Comparison of ENCODE assay signal across 22 cellular contexts in genomic region chr3:25473246-25473645, GRCh38.
A peak's percentile ranks its signal among the peaks of the same experiment; 100 is the strongest.
DNase-seq lines count a peak whose midpoint lies in the region; ATAC-seq and TF ChIP-seq lines count a peak whose summit lies in the region.
"Had no signal": no experiment of that assay in that cellular context is flagged by ENCODE, and none has a peak within 500 bp of the region (broad histone marks: within the 10 kb centered on the region; RNA-seq: fewer than 3 reads in every experiment).

No MANE protein-coding gene starts in this region.

- H3K9ac ChIP-seq in parathyroid adenoma, result no peak overlapping the region

- no peaks in the 10 kb centered on the region for H3K4me1 ChIP-seq in parathyroid adenoma

- no peak for ATAC-seq in HG03139 (IDR thresholded peaks at IDR 0.05; ENCODE audit: unreplicated experiment)
- ATAC-seq: A549; GM23338; naive thymus-derived CD4-positive, alpha-beta T cell; stimulated activated naive B cell treated with anti-CD40 and anti-IgM and Interleukin-4, amounts not matched to agents 10 μg/mL and 1 μg/mL and 100 μg/mL, for 72 hours had no signal

- no peaks in the 10 kb centered on the region for H3K27me3 ChIP-seq in parathyroid adenoma (ENCODE audit: control insufficient read depth, insufficient read depth, low read length)

- H3K79me2 ChIP-seq in parathyroid adenoma, result no peaks in the 10 kb centered on the region

- no peak overlapping the region for H2AFZ ChIP-seq in parathyroid adenoma

- H3K27ac ChIP-seq in parathyroid adenoma, result no peak overlapping the region

- DNase-seq in Ammon's horn (ENCODE audit: low spot score), result peak; percentile 57
- DNase-seq in anterior cingulate cortex (lab: John Stamatoyannopoulos, UW), result peak in 41 of 58 donors; percentile 4 to 66 (median 28)
- DNase-seq in globus pallidus (ENCODE audit: low spot score), result peak; percentile 57
- DNase-seq in NCI-H1417 (lab: John Stamatoyannopoulos, UW), result no peak
- no peak for DNase-seq in activated CD4-positive, alpha-beta T cell treated with anti-CD3 and anti-CD28 coated beads for 48 hours
- no peak for DNase-seq in NCI-H1092 (lab: John Stamatoyannopoulos, UW)
- DNase-seq: activated CD4-positive, alpha-beta T cell treated with anti-CD3 and anti-CD28 coated beads, Interleukin-2, amount 10 ng/mL, durations not matched to agents 7 days and 5 days; activated T-cell treated with anti-CD3 and anti-CD28 coated beads for 4 hours; CD4-positive, CD25-positive, alpha-beta regulatory T cell; cerebellar nuclear complex; DND-41; left cardiac atrium; naive thymus-derived CD4-positive, alpha-beta T cell; NCI-H1092 treated with DMSO at 0.1 percent for 48 hours; NK-92 treated with Interleukin-12 subunit alpha and Interleukin-12 subunit beta, amount 100 ng/mL, for 24 hours; SHP77; stimulated activated naive B cell treated with anti-CD40 and anti-IgM and Interleukin-4, amounts not matched to agents 10 μg/mL and 1 μg/mL and 100 μg/mL, for 72 hours; T-helper 9 cell had no signal

- H3K4me3 ChIP-seq in parathyroid adenoma (ENCODE audit: low read depth, low read length), result peak overlapping the region; percentile 1
- H3K4me3 ChIP-seq: A549, GM23338 had no signal

- no peak overlapping the region for H3K4me2 ChIP-seq in parathyroid adenoma (ENCODE audit: low read length)
- H3K4me2 ChIP-seq: A549, GM23338 had no signal

- TF ChIP-seq CTCF in parathyroid adenoma (IDR thresholded peaks at IDR 0.05), result no peak

- no peaks in the 10 kb centered on the region for H3K9me3 ChIP-seq in parathyroid adenoma (ENCODE audit: control insufficient read depth, low read length)
- H3K9me3 ChIP-seq: A549 had no signal

- H3K36me3 ChIP-seq in parathyroid adenoma (ENCODE audit: control insufficient read depth, insufficient read depth, low read length), result no peaks in the 10 kb centered on the region

Comparison
In these comparisons a context has a peak if more than half of its experiments do, and no peak if none do; other contexts are left out.
1. DNase-seq: peak in Ammon's horn (single experiment), anterior cingulate cortex (41 of 58) and globus pallidus (single experiment); none in NCI-H1417 (0 of 3), activated CD4-positive, alpha-beta T cell treated with anti-CD3 and anti-CD28 coated beads for 48 hours (single experiment) and NCI-H1092 (single experiment).